ENCODE assay signal across 13 cellular contexts in the genomic region with DNA sequence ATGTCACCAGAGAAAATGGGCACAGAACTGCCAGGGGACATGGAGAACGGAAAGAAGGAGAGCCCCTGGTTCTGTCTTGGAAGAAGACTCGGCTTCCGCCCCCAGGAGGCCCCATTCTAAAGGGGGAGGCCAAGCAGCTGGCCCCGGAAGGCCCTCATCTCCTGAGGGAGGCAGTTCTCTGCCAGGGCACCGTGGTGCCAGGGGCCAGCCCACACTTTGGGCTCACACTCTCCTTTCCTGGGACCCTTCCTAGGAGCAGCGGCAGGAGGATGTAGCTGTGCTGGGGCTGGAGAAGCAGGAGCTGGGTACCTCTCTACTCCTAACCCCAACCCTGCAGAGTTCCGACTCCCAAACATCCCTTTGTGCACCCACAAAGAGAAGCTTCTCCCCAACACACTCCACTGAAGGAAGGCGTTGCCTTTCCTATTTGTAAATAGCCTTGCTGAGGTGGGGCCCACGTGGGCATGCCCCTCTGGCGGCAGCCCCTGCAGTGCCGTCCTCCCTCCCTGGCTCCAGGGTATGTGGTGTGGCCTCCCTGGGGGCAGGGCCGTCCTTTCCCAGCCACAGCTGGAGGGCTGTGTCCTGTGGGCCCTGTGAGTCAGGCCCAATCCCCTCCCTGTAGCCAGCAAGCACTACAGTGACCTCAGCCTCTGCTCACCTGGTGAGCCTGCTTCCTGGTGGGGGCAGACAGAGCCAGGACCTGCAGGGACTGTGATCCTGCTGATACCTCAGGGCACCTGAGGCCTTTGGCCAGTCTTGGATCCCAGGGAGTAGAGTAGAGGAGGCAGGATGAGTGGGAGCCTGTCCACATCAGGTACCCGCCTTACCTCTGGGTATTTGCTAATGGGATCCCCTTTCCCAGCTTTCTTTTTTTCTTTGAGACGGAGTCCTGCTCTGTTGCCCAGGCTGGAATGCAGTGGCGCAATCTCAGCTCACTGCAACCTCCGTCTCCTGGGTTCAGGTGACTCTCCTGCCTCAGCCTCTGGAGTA. TPM values are rescaled to one million over a fixed set of nuclear protein-coding genes. Genes with fewer than 3 reads are reported as not detected.
DNase-seq lines count a peak whose midpoint lies in the region; ATAC-seq and TF ChIP-seq lines count a peak whose summit lies in the region.
"Had no signal": no experiment of that assay in that cellular context is flagged by ENCODE, and none has a peak within 500 bp of the region (broad histone marks: within the 10 kb centered on the region; RNA-seq: fewer than 3 reads in every experiment).

No MANE protein-coding gene starts in this region.

- peaks cover 0 to 3% of the 10 kb centered on the region in 2 experiments; a peak in 1 of 4 replicates for H3K4me1 ChIP-seq in SK-N-SH (ENCODE audit: control insufficient read depth in 1 of 2, insufficient read depth in 2 of 2, low read depth in 1 of 2, low read length in 1 of 2)
- H3K4me1 ChIP-seq in left lung, result peaks cover 0 to 26% of the 10 kb centered on the region in 2 donors
- no peaks in the 10 kb centered on the region for H3K4me1 ChIP-seq in aorta (ENCODE audit: control insufficient read depth in 1 of 2, insufficient read depth in 2 of 2, low read length in 2 of 2)

- no peaks in the 10 kb centered on the region for H3K79me2 ChIP-seq in SK-N-SH (ENCODE audit: insufficient read depth)

- H3K9me3 ChIP-seq in SK-N-SH (no peaks in the 10 kb centered on the region), left lung (no peaks in the 10 kb centered on the region), aorta (ENCODE audit: control insufficient read depth, low read length) (no peaks in the 10 kb centered on the region)

- H2AFZ ChIP-seq in SK-N-SH (ENCODE audit: low read depth), result no peak overlapping the region

- H3K36me3 ChIP-seq in SK-N-SH (replicated peaks in 1 of 2; ENCODE audit: control insufficient read depth in 1 of 2, insufficient read depth in 2 of 2, low read length in 1 of 2), result no peaks in the 10 kb centered on the region
- no peaks in the 10 kb centered on the region for H3K36me3 ChIP-seq in left lung
- no peaks in the 10 kb centered on the region for H3K36me3 ChIP-seq in aorta (ENCODE audit: control insufficient read depth in 1 of 2, insufficient read depth in 2 of 2, low read length in 1 of 2)

- H3K27me3 ChIP-seq in SK-N-SH (ENCODE audit: insufficient read depth) (no peaks in the 10 kb centered on the region), left lung (no peaks in the 10 kb centered on the region), aorta (ENCODE audit: control insufficient read depth in 1 of 2, insufficient read depth in 2 of 2, low read length in 1 of 2) (no peaks in the 10 kb centered on the region)

- no peak overlapping the region for H3K9ac ChIP-seq in SK-N-SH

- H3K4me1 Mint-ChIP-seq in activated T-helper 17 cell treated with anti-CD3 and anti-CD28 coated beads, Interleukin-2, amount 50 U/mL, for 72 hours, result peaks cover 20% of the 10 kb centered on the region

- intact Hi-C loops in left lung (cut with DNase I), result no loop called here
- intact Hi-C loops in aorta (cut with DNase I), result loop anchor here in 1 of 2 donors (2.0 kb wide), 1 partner anchor 65 kb away; no protein-coding TSS in a partner anchor

- no peak for TF ChIP-seq CTCF in SK-N-SH (IDR thresholded peaks at IDR 0.05)
- no peak for TF ChIP-seq CTCF in left lung (IDR thresholded peaks at IDR 0.05)

- H3F3A ChIP-seq in SK-N-SH (replicated peaks; ENCODE audit: insufficient read depth), result no peaks in the 10 kb centered on the region

- 87% methylated on average over 10 of the region's 16 CpGs for WGBS in SK-N-SH (ENCODE audit: low lambda C conversion rate)
- WGBS in aorta, 2 donors, result 86 to 90% methylated on average over 16 of the region's 16 CpGs

- no peaks in the 10 kb centered on the region for H3K9me2 ChIP-seq in SK-N-SH

- peaks cover 2% of the 10 kb centered on the region for H3K36me3 Mint-ChIP-seq in activated T-helper 17 cell treated with anti-CD3 and anti-CD28 coated beads, Interleukin-2, amount 50 U/mL, for 72 hours (ENCODE audit: low read depth)

- no peaks in the 10 kb centered on the region for H3K9me3 Mint-ChIP-seq in activated T-helper 17 cell treated with anti-CD3 and anti-CD28 coated beads, Interleukin-2, amount 50 U/mL, for 72 hours

- TF ChIP-seq EP300 in SK-N-SH (IDR thresholded peaks at IDR 0.05; ENCODE audit: borderline replicate concordance in 1 of 2, low read depth in 1 of 2, low read length in 1 of 2), result no peak

- CTCF ChIA-PET in SK-N-SH (lab: Yijun Ruan, JAX), result interaction anchor here (1.3 kb wide), 1 partner anchor 285 kb away, joined by 4 read pairs; no protein-coding TSS in a partner anchor

- ATAC-seq in SK-N-SH treated with all-trans-retinoic acid at 6 μM for 48 hours, result peak; percentile 18; the same call in 1 of the 3 replicates
- ATAC-seq in activated T-helper 17 cell treated with anti-CD3 and anti-CD28 coated beads, Interleukin-2, amount 50 U/mL, for 72 hours (replicated peaks), result no peak
- peak; percentile 90 for ATAC-seq in left lung
- peak; percentile 5 for ATAC-seq in aorta (ENCODE audit: low FRiP score)
- no peak for ATAC-seq in HG03460 (IDR thresholded peaks at IDR 0.05; ENCODE audit: unreplicated experiment)
- no peak for ATAC-seq in GM18870 (IDR thresholded peaks at IDR 0.05; ENCODE audit: unreplicated experiment)
- ATAC-seq: K562 had no signal

- no peak overlapping the region for H3K4me3 Mint-ChIP-seq in activated T-helper 17 cell treated with anti-CD3 and anti-CD28 coated beads, Interleukin-2, amount 50 U/mL, for 72 hours

- no peak overlapping the region for H3K4me3 ChIP-seq in SK-N-SH (ENCODE audit: low read depth in 2 of 2, low read length in 1 of 2)
- H3K4me3 ChIP-seq in left lung, result no peak overlapping the region
- no peak overlapping the region for H3K4me3 ChIP-seq in aorta (ENCODE audit: low read length in 2 of 2)
- H3K4me3 ChIP-seq: K562 had no signal

- no peak overlapping the region for H3K4me2 ChIP-seq in SK-N-SH

- no peak for DNase-seq in SK-N-SH
- peak in 1 of 2 donors; percentile 75 for DNase-seq in left lung
- DNase-seq in aorta, result no peak
- no peak for DNase-seq in T1000 (lab: John Stamatoyannopoulos, UW)
- DNase-seq: activated CD4-positive, alpha-beta T cell treated with anti-CD3 and anti-CD28 coated beads for 1 hour; caudate nucleus; NCI-H2171 treated with DMSO at 0.1 percent for 48 hours; SIG-M5 had no signal

- POLR2A ChIA-PET in SK-N-SH (lab: Yijun Ruan, JAX), result no interaction called here

- no peak for TF ChIP-seq RAD21 in SK-N-SH (IDR thresholded peaks at IDR 0.05; ENCODE audit: low read length)

- no peaks in the 10 kb centered on the region for H4K20me1 ChIP-seq in SK-N-SH (ENCODE audit: insufficient read depth)

- peak overlapping the region; percentile 65 for H3K27ac Mint-ChIP-seq in activated T-helper 17 cell treated with anti-CD3 and anti-CD28 coated beads, Interleukin-2, amount 50 U/mL, for 72 hours

- no peaks in the 10 kb centered on the region for H3K27me3 Mint-ChIP-seq in activated T-helper 17 cell treated with anti-CD3 and anti-CD28 coated beads, Interleukin-2, amount 50 U/mL, for 72 hours

- H3K27ac ChIP-seq in SK-N-SH (ENCODE audit: low read depth in 2 of 2, low read length in 1 of 2) (no peak overlapping the region), left lung (no peak overlapping the region), aorta (ENCODE audit: low read depth in 1 of 2, low read length in 2 of 2) (no peak overlapping the region)

TF ChIP-seq in SK-N-SH treated with all-trans-retinoic acid at 6 μM for 48 hours, 23 proteins besides CTCF, POLR2A, EP300 and RAD21:
- no peak for TF ChIP-seq TOX (CRISPR knock-in tag; IDR thresholded peaks at IDR 0.05; ENCODE audit: borderline replicate concordance)
- no peak for TF ChIP-seq SNAI2 (CRISPR knock-in tag; IDR thresholded peaks at IDR 0.05)
- no peak for TF ChIP-seq ZNF8 (CRISPR knock-in tag; IDR thresholded peaks at IDR 0.05)
- TF ChIP-seq ZC3H10 (CRISPR knock-in tag; IDR thresholded peaks at IDR 0.05), result no peak

TF ChIP-seq in SK-N-SH, 30 proteins besides CTCF, POLR2A, EP300 and RAD21 (continues in another document):
- no peak for TF ChIP-seq GATA2 (CRISPR knock-in tag; IDR thresholded peaks at IDR 0.05)
- TF ChIP-seq FOSL2 (IDR thresholded peaks at IDR 0.05; ENCODE audit: borderline replicate concordance, low read depth), result no peak
- no peak for TF ChIP-seq JUND (IDR thresholded peaks at IDR 0.05)
- TF ChIP-seq EZH2phosphoT487 (IDR thresholded peaks at IDR 0.05; ENCODE audit: borderline replicate concordance, low read depth), result no peak
- no peak for TF ChIP-seq SMC3 (IDR thresholded peaks at IDR 0.05; ENCODE audit: low read depth, low read length)
- TF ChIP-seq, protein P1, sequence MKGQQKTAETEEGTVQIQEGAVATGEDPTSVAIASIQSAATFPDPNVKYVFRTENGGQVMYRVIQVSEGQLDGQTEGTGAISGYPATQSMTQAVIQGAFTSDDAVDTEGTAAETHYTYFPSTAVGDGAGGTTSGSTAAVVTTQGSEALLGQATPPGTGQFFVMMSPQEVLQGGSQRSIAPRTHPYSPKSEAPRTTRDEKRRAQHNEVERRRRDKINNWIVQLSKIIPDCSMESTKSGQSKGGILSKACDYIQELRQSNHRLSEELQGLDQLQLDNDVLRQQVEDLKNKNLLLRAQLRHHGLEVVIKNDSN (IDR thresholded peaks at IDR 0.05; ENCODE audit: borderline replicate concordance, low read depth), result no peak
- no peak for TF ChIP-seq YY1 (IDR thresholded peaks at IDR 0.05; ENCODE audit: low read depth)
- no peak for TF ChIP-seq FOXJ3 (CRISPR knock-in tag; IDR thresholded peaks at IDR 0.05)
- TF ChIP-seq TAF1 (IDR thresholded peaks at IDR 0.05; ENCODE audit: borderline replicate concordance, low read depth, low read length), result no peak
- no peak for TF ChIP-seq SIN3A (IDR thresholded peaks at IDR 0.05; ENCODE audit: borderline replicate concordance, low read depth, low read length)
- TF ChIP-seq FOXM1 (IDR thresholded peaks at IDR 0.05; ENCODE audit: low read depth), result no peak
- no peak for TF ChIP-seq GABPA (IDR thresholded peaks at IDR 0.05; ENCODE audit: low read depth)
- TF ChIP-seq CHD2 (IDR thresholded peaks at IDR 0.05; ENCODE audit: low read length, partially characterized antibody), result no peak

RNA-seq across cellular contexts. Expression of a gene that starts 26.6 kb away (rescaled TPM):
- polyA plus RNA-seq in SK-N-SH (2012; rRNA removed) (12.5 and 18.4 TPM in 2 replicates), aorta (100 to 1,000 TPM in 1 of 2 donors, 10 to 100 TPM in 1; 71.9 to 118 TPM)
- 22.0 and 22.2 TPM in 2 replicates for polyA plus RNA-seq in SK-N-SH (2012; cell fraction: cytosol; rRNA removed)
- polyA plus RNA-seq in SK-N-SH (2012; cell fraction: nucleus; rRNA removed), result 24.1 and 24.2 TPM in 2 replicates
- total RNA-seq in activated T-helper 17 cell treated with anti-CD3 and anti-CD28 coated beads, Interleukin-2, amount 50 U/mL, for 72 hours, result 100 to 1,000 TPM in 1 of 2 donors, 10 to 100 TPM in 1; 57.8 to 185 TPM
- total RNA-seq in left lung (100 to 1,000 TPM in 1 of 2 donors, 10 to 100 TPM in 1; 72.2 to 112 TPM), aorta (100 to 1,000 TPM; 180 to 231 TPM)

Comparison
In these comparisons a context has a peak if more than half of its experiments do, and no peak if none do; other contexts are left out.
1. ATAC-seq: peak in SK-N-SH treated with all-trans-retinoic acid at 6 μM for 48 hours (single experiment), left lung (single experiment) and aorta (single experiment); none in activated T-helper 17 cell treated with anti-CD3 and anti-CD28 coated beads, Interleukin-2, amount 50 U/mL, for 72 hours (single experiment), HG03460 (single experiment) and GM18870 (single experiment).